ENCODE assay signal across 13 cellular contexts in genomic region chr2:177419274-177419673, GRCh38. TPM values are rescaled to one million over a fixed set of nuclear protein-coding genes. Genes with fewer than 3 reads are reported as not detected.
DNase-seq lines count a peak whose midpoint lies in the region; ATAC-seq, FAIRE-seq and TF ChIP-seq lines count a peak whose summit lies in the region.
"Had no signal": no experiment of that assay in that cellular context is flagged by ENCODE, and none has a peak within 500 bp of the region (broad histone marks: within the 10 kb centered on the region; RNA-seq: fewer than 3 reads in every experiment).

No MANE protein-coding gene starts in this region.

- H3K36me3 ChIP-seq in RWPE2 (ENCODE audit: low read depth) (peaks cover 13% of the 10 kb centered on the region), WERI-Rb-1 (peaks cover 3% of the 10 kb centered on the region; the same call in 1 of the 2 replicates)

- DNase-seq in A549 (ENCODE audit: low read depth in 1 of 2, low spot score in 1 of 2) = no peak
- peak; percentile 31 for DNase-seq in GM03348 (ENCODE audit: low spot score)
- no peak for DNase-seq in RWPE2 (ENCODE audit: low spot score)
- peak; percentile 76 for DNase-seq in fibroblast of mammary gland (ENCODE audit: low read depth)
- DNase-seq in T-cell = no peak
- DNase-seq in WERI-Rb-1 = no peak
- DNase-seq in stimulated activated CD4-positive, alpha-beta T cell treated with anti-CD3 and anti-CD28 coated beads, Interleukin-4, amount 100 ng/mL, for 4 hours = no peak
- DNase-seq: activated T-cell treated with anti-CD3 and anti-CD28 coated beads, Interleukin-2, amount 50 U/mL, for 4 hours; CD8-positive, alpha-beta T cell; NCI-H510A; T1000 had no signal

- peaks cover 19 to 31% (median 29%) of the 10 kb centered on the region in 3 donors for H3K4me1 Mint-ChIP-seq in T-cell

- H3K4me1 ChIP-seq in A549 (peaks cover 62% of the 10 kb centered on the region), RWPE2 (ENCODE audit: insufficient read depth, poor library complexity, severe bottlenecking) (peaks cover 22% of the 10 kb centered on the region)

- POLR2A ChIA-PET in A549 (lab: Yijun Ruan, JAX) (no interaction called here), T-cell (lab: Charles Lee) (interaction anchor here in 1 of 2 donors (0.7 kb wide), 1 partner anchor 25 kb away, joined by 3 read pairs; no protein-coding TSS in a partner anchor)

- no peaks in the 10 kb centered on the region for H3K27me3 Mint-ChIP-seq in T-cell
- H3K27me3 Mint-ChIP-seq: natural killer cell treated with Interleukin-12 subunit alpha and Interleukin-12 subunit beta and Interleukin-15 and Interleukin-18, amount 100 ng/mL, for 72 hours had no signal

- TF ChIP-seq CTCF in A549 (IDR thresholded peaks at IDR 0.05) (no peak), RWPE2 (IDR thresholded peaks at IDR 0.05; ENCODE audit: poor library complexity, severe bottlenecking) (no peak), fibroblast of mammary gland (conservative IDR thresholded peaks at IDR 0.05; ENCODE audit: control insufficient read depth, insufficient read depth, low read depth, low read length) (no peak), WERI-Rb-1 (IDR thresholded peaks at IDR 0.05; ENCODE audit: low read depth, low read length) (no peak)

- no peak for TF ChIP-seq RAD21 in A549 (conservative IDR thresholded peaks at IDR 0.05 in 1 of 2, IDR thresholded peaks at IDR 0.05 in 1 of 2)

- H3K36me3 Mint-ChIP-seq in T-cell = peaks cover 21% of the 10 kb centered on the region
- H3K36me3 Mint-ChIP-seq: natural killer cell treated with Interleukin-12 subunit alpha and Interleukin-12 subunit beta and Interleukin-15 and Interleukin-18, amount 100 ng/mL, for 72 hours had no signal

- no peak for TF ChIP-seq EP300 in A549 (IDR thresholded peaks at IDR 0.05)

- no peak for TF ChIP-seq POLR2A in A549 (IDR thresholded peaks at IDR 0.05; ENCODE audit: low read length)

- H3K9me3 ChIP-seq in A549 (no peaks in the 10 kb centered on the region), RWPE2 (ENCODE audit: severe bottlenecking) (no peaks in the 10 kb centered on the region), WERI-Rb-1 (ENCODE audit: severe bottlenecking) (no peaks in the 10 kb centered on the region)

- H3K27ac ChIP-seq in A549 (peak overlapping the region; percentile 35 to 63; a peak in 4 of 6 replicates), RWPE2 (ENCODE audit: poor library complexity, severe bottlenecking) (peak overlapping the region; percentile 38), WERI-Rb-1 (no peak overlapping the region)

- no peaks in the 10 kb centered on the region for H3K9me3 Mint-ChIP-seq in T-cell
- H3K9me3 Mint-ChIP-seq: CD8-positive, alpha-beta T cell; natural killer cell treated with Interleukin-12 subunit alpha and Interleukin-12 subunit beta and Interleukin-15 and Interleukin-18, amount 100 ng/mL, for 72 hours had no signal

- H3K4me2 ChIP-seq in A549 = peak overlapping the region; percentile 60

- H3K27ac Mint-ChIP-seq in T-cell = no peak overlapping the region
- H3K27ac Mint-ChIP-seq: CD8-positive, alpha-beta T cell; natural killer cell treated with Interleukin-12 subunit alpha and Interleukin-12 subunit beta and Interleukin-15 and Interleukin-18, amount 100 ng/mL, for 72 hours had no signal

- H3K4me3 Mint-ChIP-seq in T-cell = no peak overlapping the region
- H3K4me3 Mint-ChIP-seq: activated T-cell treated with anti-CD3 and anti-CD28 coated beads, Interleukin-2, amount 50 U/mL, for 4 hours; CD8-positive, alpha-beta T cell; natural killer cell treated with Interleukin-12 subunit alpha and Interleukin-12 subunit beta and Interleukin-15 and Interleukin-18, amount 100 ng/mL, for 72 hours had no signal

- CTCF ChIA-PET in A549 (lab: Yijun Ruan, JAX) = interaction anchor here (0.7 to 8.6 kb wide), 4 partner anchors 83 to 316 kb away, joined by 3 to 106 read pairs (median 4); no protein-coding TSS in a partner anchor
- CTCF ChIA-PET in T-cell (lab: Charles Lee) = interaction anchor here (1.1 to 1.7 kb wide), 4 partner anchors 253 to 271 kb away, joined by 4 to 8 read pairs (median 6); no protein-coding TSS in a partner anchor

- no peaks in the 10 kb centered on the region for H3K27me3 ChIP-seq in RWPE2 (ENCODE audit: insufficient read depth, poor library complexity, severe bottlenecking)
- H3K27me3 ChIP-seq in WERI-Rb-1 (ENCODE audit: insufficient read depth, low read depth, severe bottlenecking) = no peaks in the 10 kb centered on the region

- no peak overlapping the region for H3K4me3 ChIP-seq in A549
- no peak overlapping the region for H3K4me3 ChIP-seq in RWPE2 (ENCODE audit: severe bottlenecking)
- H3K4me3 ChIP-seq in fibroblast of mammary gland (ENCODE audit: control insufficient read depth, low read depth, low read length) = no peak overlapping the region
- H3K4me3 ChIP-seq in WERI-Rb-1 (ENCODE audit: low read depth, low read length) = no peak overlapping the region

- ATAC-seq in A549 = no peak
- peak; percentile 88 for ATAC-seq in RWPE2 (ENCODE audit: low read depth)
- no peak for ATAC-seq in GM19023 (IDR thresholded peaks at IDR 0.05; ENCODE audit: unreplicated experiment)
- ATAC-seq in T-cell (replicated peaks in 1 of 4) = no peak
- ATAC-seq: activated T-cell treated with anti-CD3 and anti-CD28 coated beads, Interleukin-2, amount 50 U/mL, for 4 hours; CD8-positive, alpha-beta T cell; natural killer cell treated with Interleukin-12 subunit alpha and Interleukin-12 subunit beta and Interleukin-15 and Interleukin-18, amount 100 ng/mL, for 72 hours had no signal

- WGBS in A549 (ENCODE audit: missing lambda C conversion rate) = 90% methylated on average over 1 of the region's 1 CpG

- no peak for FAIRE-seq in A549 (lab: Jason Lieb, UNC)

TF ChIP-seq in A549, 52 proteins besides CTCF, POLR2A, EP300 and RAD21:
- TF ChIP-seq BHLHE40 (IDR thresholded peaks at IDR 0.05; ENCODE audit: low read depth, low read length) (no peak), POLR2AphosphoS2 (conservative IDR thresholded peaks at IDR 0.05; ENCODE audit: low read length) (no peak), CEBPB (IDR thresholded peaks at IDR 0.05) (peak; percentile 79 to 88), RCOR1 (IDR thresholded peaks at IDR 0.05; ENCODE audit: low read depth, low read length) (no peak), REST (IDR thresholded peaks at IDR 0.05) (no peak), NR3C1 (IDR thresholded peaks at IDR 0.05) (no peak), HOXB5 (CRISPR knock-in tag; IDR thresholded peaks at IDR 0.05) (no peak), ATOH8 (CRISPR knock-in tag; IDR thresholded peaks at IDR 0.05; ENCODE audit: low read depth) (no peak), MYC (IDR thresholded peaks at IDR 0.05; ENCODE audit: borderline replicate concordance, low read length) (no peak)
TF ChIP-seq in A549: peak in this region for 1.

RNA-seq across cellular contexts. Expression of gene AGPS, which starts 26.7 kb away (rescaled TPM):
- 45.0 and 62.1 TPM in 2 replicates for polyA plus RNA-seq in A549 (2011; rRNA removed)
- 20.8 and 27.9 TPM in 2 replicates for polyA plus RNA-seq in A549 (2012; cell fraction: cytosol; rRNA removed)
- polyA plus RNA-seq in A549 (2012; cell fraction: nucleus; rRNA removed) = 15.6 and 16.1 TPM in 2 replicates
- polyA plus RNA-seq in A549 (2017; fragmentation: RNase III; extraction: RNeasy Plus Mini Kit Qiagen cat#74134 plus additional on column Dnase treatment) = 47.6 to 54.7 TPM (median 49.8 TPM) in 3 replicates
- 15.2 and 17.6 TPM in 2 replicates for polyA minus RNA-seq in A549 (2011; rRNA and poly(A)+ RNA removed)
- 10 to 100 TPM; 26.1 to 32.3 (median 29.6) TPM for total RNA-seq in T-cell

Comparison
In these comparisons a context has a peak if more than half of its experiments do, and no peak if none do; other contexts are left out.
1. DNase-seq: peak in GM03348 (single experiment) and fibroblast of mammary gland (single experiment); none in A549 (0 of 2), RWPE2 (single experiment), T-cell (0 of 34), WERI-Rb-1 (single experiment) and stimulated activated CD4-positive, alpha-beta T cell treated with anti-CD3 and anti-CD28 coated beads, Interleukin-4, amount 100 ng/mL, for 4 hours (0 of 2).